ENCODE assay signal across 1 cellular context in genomic region chr15:62734706-62735105, GRCh38.
TF ChIP-seq lines count a peak whose summit lies in the region.

No MANE protein-coding gene starts in this region.

TF ChIP-seq in GM23338, 12 proteins besides CTCF, POLR2A, EP300 and RAD21:
- TF ChIP-seq ZNF462 (CRISPR knock-in tag; IDR thresholded peaks at IDR 0.05) (0 out of 2 replicates have a peak, but pooled peaks have one; percentile 9), ZNF114 (CRISPR knock-in tag; IDR thresholded peaks at IDR 0.05) (no peak)
